Comparison of ENCODE assay signal across 14 cellular contexts in the genomic region with DNA sequence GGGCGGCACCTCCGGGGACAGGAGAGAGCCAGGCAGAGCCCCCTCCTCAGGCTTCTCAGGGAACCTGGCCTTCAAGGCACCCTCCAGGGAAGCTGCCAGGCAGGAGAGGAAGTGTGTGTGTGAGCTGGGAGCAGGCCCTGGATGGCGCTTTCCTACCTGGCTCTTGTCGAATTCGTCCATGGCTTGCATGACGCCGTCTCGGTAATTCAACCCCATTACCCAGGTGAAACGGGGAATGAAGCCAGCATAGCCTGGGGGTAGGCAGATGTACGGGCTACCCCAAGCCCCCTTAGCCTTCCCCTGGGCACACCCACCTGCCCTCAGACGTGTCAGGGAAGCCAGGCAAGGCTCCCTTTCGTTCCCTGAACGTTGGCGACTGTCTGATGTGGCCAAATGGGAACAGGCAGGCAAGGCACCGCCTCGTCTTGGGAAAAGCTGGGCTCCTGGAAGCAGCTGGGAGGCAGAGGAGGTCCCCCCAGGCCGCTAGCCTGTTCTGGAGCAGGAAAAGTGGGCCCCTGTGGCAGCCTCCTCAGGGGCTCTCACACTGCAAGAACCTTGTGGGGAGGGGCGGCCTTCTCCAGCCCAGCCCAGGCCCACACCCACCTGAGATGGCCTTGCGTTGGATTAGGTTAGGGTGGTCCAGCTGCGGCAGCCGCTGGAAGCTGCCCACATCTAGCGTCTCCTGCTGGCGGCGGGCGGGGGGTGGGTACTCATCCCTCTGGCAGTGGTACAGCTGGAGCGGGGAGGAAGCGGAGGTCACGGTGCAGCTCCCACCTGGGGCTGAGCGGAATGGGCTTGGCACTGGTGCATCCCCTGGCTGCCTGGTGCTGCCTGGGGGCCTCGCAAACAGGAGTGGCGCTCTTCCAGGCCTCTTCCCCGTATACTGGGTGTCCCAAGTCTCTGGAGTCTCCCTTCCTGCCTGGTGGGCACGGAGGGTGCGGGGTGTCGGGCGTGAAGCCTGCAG. TPM values are rescaled to one million over a fixed set of nuclear protein-coding genes. Genes with fewer than 3 reads are reported as not detected.
DNase-seq lines count a peak whose midpoint lies in the region; ATAC-seq, FAIRE-seq and TF ChIP-seq lines count a peak whose summit lies in the region.
"Had no signal": no experiment of that assay in that cellular context is flagged by ENCODE, and none has a peak within 500 bp of the region (broad histone marks: within the 10 kb centered on the region; RNA-seq: fewer than 3 reads in every experiment).

No MANE protein-coding gene starts in this region.

- H3K4me3 ChIP-seq in Panc1 (ENCODE audit: low read depth in 2 of 2, low read length in 2 of 2): no peak overlapping the region

- peak overlapping the region; percentile 19 to 93 for H3K27ac Mint-ChIP-seq in stimulated activated naive CD8-positive, alpha-beta T cell treated with anti-CD3 and anti-CD28 coated beads, Interleukin-15, amount 100 ng/mL, for 72 hours
- H3K27ac Mint-ChIP-seq: activated naive CD4-positive, alpha-beta T cell treated with anti-CD3 and anti-CD28 coated beads, Interleukin-2, amount 50 U/mL, for 24 hours had no signal

- no peak for TF ChIP-seq CTCF in Panc1 (IDR thresholded peaks at IDR 0.05)
- TF ChIP-seq CTCF in foreskin keratinocyte (conservative IDR thresholded peaks at IDR 0.05): peak; percentile 39

- ATAC-seq in stimulated activated naive CD8-positive, alpha-beta T cell treated with anti-CD3 and anti-CD28 coated beads, Interleukin-15, amount 100 ng/mL, for 72 hours: no peak
- no peak for ATAC-seq in stimulated activated naive CD8-positive, alpha-beta T cell treated with anti-CD3 and anti-CD28 coated beads, Interleukin-15, Interleukin-2, amounts not matched to agents 100 U/mL and 50 U/mL, for 24 hours
- ATAC-seq in Panc1 (peak; percentile 19), foreskin keratinocyte (no peak), GM18861 (IDR thresholded peaks at IDR 0.05; ENCODE audit: unreplicated experiment) (no peak)

- no peaks in the 10 kb centered on the region for H3K9me3 ChIP-seq in Panc1 (ENCODE audit: control insufficient read depth, insufficient read depth, low read depth, low read length)

- H3K27ac ChIP-seq in Panc1 (ENCODE audit: low read length) (0 out of 2 replicates have a peak overlapping the region, but pooled peaks have one; percentile 39), foreskin keratinocyte (no peak overlapping the region)

- H3K36me3 ChIP-seq in Panc1 (ENCODE audit: control insufficient read depth, insufficient read depth, low read length): peaks cover 4% of the 10 kb centered on the region

- H3K27me3 Mint-ChIP-seq in stimulated activated naive CD8-positive, alpha-beta T cell treated with anti-CD3 and anti-CD28 coated beads, Interleukin-15, amount 100 ng/mL, for 72 hours: no peaks in the 10 kb centered on the region
- H3K27me3 Mint-ChIP-seq: activated naive CD4-positive, alpha-beta T cell treated with anti-CD3 and anti-CD28 coated beads, Interleukin-2, amount 50 U/mL, for 24 hours had no signal

- POLR2A ChIA-PET in Panc1 (lab: Charles Lee): no interaction called here

- in situ Hi-C loops in Panc1 (cut with HindIII; ENCODE audit: low pct_unique_long_range_greater_than_20kb, low sequenced_read_pairs): no loop called here

- peak in 1 of 2 donors; percentile 24 for DNase-seq in stimulated activated naive CD8-positive, alpha-beta T cell treated with anti-CD3 and anti-CD28 coated beads, Interleukin-15, amount 100 ng/mL, for 72 hours
- no peak for DNase-seq in stimulated activated naive CD8-positive, alpha-beta T cell treated with anti-CD3 and anti-CD28 coated beads, Interleukin-15, Interleukin-2, amounts not matched to agents 100 U/mL and 50 U/mL, for 24 hours
- DNase-seq in Panc1 (ENCODE audit: low read depth, low spot score) (no peak), foreskin keratinocyte (peak in 1 of 2 donors; percentile 40), SHP77 (lab: John Stamatoyannopoulos, UW) (no peak), urothelium cell line (ENCODE audit: low spot score) (no peak), posterior vena cava (ENCODE audit: low spot score) (no peak)
- DNase-seq: activated CD4-positive, alpha-beta T cell treated with anti-CD3 and anti-CD28 coated beads, Interleukin-2, amount 50 U/mL, for 1 hour; CD4-positive, CD25-positive, alpha-beta regulatory T cell; hippocampal formation; NCI-H2029 had no signal

- no peak for FAIRE-seq in urothelium cell line (lab: Jason Lieb, UNC)

- intact Hi-C loops in Panc1 (cut with micrococcal nuclease; ENCODE audit: unreplicated experiment): no loop called here
- intact Hi-C loops in posterior vena cava (cut with DNase I): no loop called here

- peaks cover 32% of the 10 kb centered on the region for H3K4me1 Mint-ChIP-seq in stimulated activated naive CD8-positive, alpha-beta T cell treated with anti-CD3 and anti-CD28 coated beads, Interleukin-15, amount 100 ng/mL, for 72 hours

- no peak overlapping the region for H3K4me3 Mint-ChIP-seq in stimulated activated naive CD8-positive, alpha-beta T cell treated with anti-CD3 and anti-CD28 coated beads, Interleukin-15, amount 100 ng/mL, for 72 hours
- H3K4me3 Mint-ChIP-seq: activated naive CD4-positive, alpha-beta T cell treated with anti-CD3 and anti-CD28 coated beads, Interleukin-2, amount 50 U/mL, for 24 hours had no signal

- no peaks in the 10 kb centered on the region for H3K9me3 Mint-ChIP-seq in stimulated activated naive CD8-positive, alpha-beta T cell treated with anti-CD3 and anti-CD28 coated beads, Interleukin-15, amount 100 ng/mL, for 72 hours
- H3K9me3 Mint-ChIP-seq: activated naive CD4-positive, alpha-beta T cell treated with anti-CD3 and anti-CD28 coated beads, Interleukin-2, amount 50 U/mL, for 24 hours; CD4-positive, CD25-positive, alpha-beta regulatory T cell had no signal

- H3K4me1 ChIP-seq in Panc1 (ENCODE audit: control insufficient read depth, insufficient read depth, low read length) (peaks cover 16% of the 10 kb centered on the region), foreskin keratinocyte (no peaks in the 10 kb centered on the region)

- BruUV-seq in Panc1 (replicated peaks; lab: Mats Ljungman, UMichigan): no TSS peak

- CTCF ChIA-PET in Panc1 (lab: Charles Lee): no interaction called here

- H3K27me3 ChIP-seq in Panc1 (ENCODE audit: control insufficient read depth, insufficient read depth, low read length) (no peaks in the 10 kb centered on the region), foreskin keratinocyte (no peaks in the 10 kb centered on the region)

RNA-seq across cellular contexts. Expression of a gene that starts 3.7 kb away (rescaled TPM):
- total RNA-seq in Panc1 (2021; ENCODE audit: unreplicated experiment) (265 TPM), foreskin keratinocyte (766 and 947 TPM in 2 replicates), posterior vena cava (100 to 1,000 TPM; 178 to 185 TPM)
- 313 TPM for polyA plus RNA-seq in Panc1 (2012; ENCODE audit: insufficient read length)
- polyA plus RNA-seq in foreskin keratinocyte: 1,088 and 1,242 TPM in 2 replicates

RNA-seq across cellular contexts. Expression of a gene that starts 6.3 kb away (rescaled TPM):
- total RNA-seq in Panc1 (2021; ENCODE audit: unreplicated experiment) (0.26 TPM), foreskin keratinocyte (not detected in 2 replicates), posterior vena cava (not detected)
- 0.28 TPM for polyA plus RNA-seq in Panc1 (2012; ENCODE audit: insufficient read length)
- not detected in 2 replicates for polyA plus RNA-seq in foreskin keratinocyte
- total RNA-seq: CD4-positive, CD25-positive, alpha-beta regulatory T cell; SK-MEL-5 had no signal
- polyA plus RNA-seq: CD4-positive, CD25-positive, alpha-beta regulatory T cell had no signal

RNA-seq across cellular contexts. Expression of a gene that starts 10.4 kb away (rescaled TPM):
- total RNA-seq in Panc1 (2021; ENCODE audit: unreplicated experiment): 62.4 TPM
- polyA plus RNA-seq in Panc1 (2012; ENCODE audit: insufficient read length): 94.0 TPM
- 47.5 and 51.3 TPM in 2 replicates for total RNA-seq in foreskin keratinocyte
- 50.3 and 54.3 TPM in 2 replicates for polyA plus RNA-seq in foreskin keratinocyte
- total RNA-seq in posterior vena cava: 10 to 100 TPM; 33.3 to 36.7 TPM

RNA-seq across cellular contexts. Expression of a gene that starts 14.1 kb away (rescaled TPM):
- total RNA-seq in Panc1 (2021; ENCODE audit: unreplicated experiment) (not detected), foreskin keratinocyte (not detected in 2 replicates), posterior vena cava (not detected)
- polyA plus RNA-seq in Panc1 (2012; ENCODE audit: insufficient read length): 0.78 TPM
- polyA plus RNA-seq in foreskin keratinocyte: not detected in 2 replicates
- total RNA-seq: CD4-positive, CD25-positive, alpha-beta regulatory T cell; SK-MEL-5 had no signal
- polyA plus RNA-seq: CD4-positive, CD25-positive, alpha-beta regulatory T cell had no signal

RNA-seq across cellular contexts. Expression of a gene that starts 17.5 kb away (rescaled TPM):
- total RNA-seq in Panc1 (2021; ENCODE audit: unreplicated experiment) (0.15 TPM), foreskin keratinocyte (not detected in 2 replicates), posterior vena cava (not detected)
- polyA plus RNA-seq in Panc1 (2012; ENCODE audit: insufficient read length): 1.1 TPM
- not detected in 2 replicates for polyA plus RNA-seq in foreskin keratinocyte
- total RNA-seq: CD4-positive, CD25-positive, alpha-beta regulatory T cell; SK-MEL-5 had no signal
- polyA plus RNA-seq: CD4-positive, CD25-positive, alpha-beta regulatory T cell had no signal
